ENCODE assay signal across 8 cellular contexts in the genomic region with DNA sequence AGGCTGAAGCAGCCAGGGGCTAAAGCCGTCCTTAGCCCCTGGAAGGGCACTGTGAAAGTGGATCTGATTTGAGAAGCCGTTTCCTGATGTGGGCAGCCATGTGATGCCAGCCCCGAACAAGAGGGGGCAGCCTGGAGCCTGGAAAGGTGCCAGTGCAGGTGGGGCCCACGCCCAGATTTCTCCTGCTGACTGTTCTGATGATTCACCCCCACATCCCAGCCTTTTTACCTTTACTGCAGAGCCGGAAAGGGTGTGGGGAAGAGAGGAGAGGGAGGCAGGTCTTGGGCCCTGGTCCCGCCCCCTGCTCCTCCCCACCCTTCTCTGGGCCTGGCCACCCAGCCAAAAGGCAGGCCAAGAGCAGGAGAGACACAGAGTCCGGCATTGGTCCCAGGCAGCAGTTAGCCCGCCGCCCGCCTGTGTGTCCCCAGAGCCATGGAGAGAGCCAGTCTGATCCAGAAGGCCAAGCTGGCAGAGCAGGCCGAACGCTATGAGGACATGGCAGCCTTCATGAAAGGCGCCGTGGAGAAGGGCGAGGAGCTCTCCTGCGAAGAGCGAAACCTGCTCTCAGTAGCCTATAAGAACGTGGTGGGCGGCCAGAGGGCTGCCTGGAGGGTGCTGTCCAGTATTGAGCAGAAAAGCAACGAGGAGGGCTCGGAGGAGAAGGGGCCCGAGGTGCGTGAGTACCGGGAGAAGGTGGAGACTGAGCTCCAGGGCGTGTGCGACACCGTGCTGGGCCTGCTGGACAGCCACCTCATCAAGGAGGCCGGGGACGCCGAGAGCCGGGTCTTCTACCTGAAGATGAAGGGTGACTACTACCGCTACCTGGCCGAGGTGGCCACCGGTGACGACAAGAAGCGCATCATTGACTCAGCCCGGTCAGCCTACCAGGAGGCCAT. TPM values are rescaled to one million over a fixed set of nuclear protein-coding genes. Genes with fewer than 3 reads are reported as not detected.
DNase-seq lines count a peak whose midpoint lies in the region; TF ChIP-seq lines count a peak whose summit lies in the region.

A gene (plus strand): TSS at position 369 of the 896 bp plus-strand sequence. CDS start 64 bp downstream, at position 433.

- DNase-seq in CD14-positive monocyte (ENCODE audit: low spot score) (no peak), astrocyte of the spinal cord (ENCODE audit: low read depth, low spot score) (no peak), lower leg skin (ENCODE audit: low spot score in 2 of 2) (peak; percentile 76 to 92), EL (no peak), mesenteric fat pad (ENCODE audit: low spot score) (no peak)
- DNase-seq in stimulated activated naive CD4-positive, alpha-beta T cell treated with Interleukin-2 at 50 U/mL for 16 hours (lab: John Stamatoyannopoulos, UW), result peak; percentile 21

- no peak within 1 kb of the TSS for H3K27ac ChIP-seq in HUES6 (ENCODE audit: low read depth, low read length)

- peaks cover 14% of the 10 kb centered on the region for H3K27me3 ChIP-seq in HUES6 (ENCODE audit: control insufficient read depth, insufficient read depth, low read length)

- peak; percentile 36; the same call in 1 of the 2 replicates for TF ChIP-seq POLR2A in Raji (IDR thresholded peaks at IDR 0.05; ENCODE audit: insufficient read depth, low read depth, low read length)
- TF ChIP-seq POLR2A in lower leg skin (IDR thresholded peaks at IDR 0.05), result no peak

- no peaks in the 10 kb centered on the region for H3K9me3 ChIP-seq in HUES6 (ENCODE audit: control insufficient read depth, insufficient read depth, low read depth, low read length)

- WGBS in lower leg skin, 2 donors, result 50 to 59% methylated on average over 29 to 37 of the region's 37 CpGs

- H3K36me3 Mint-ChIP-seq in CD14-positive monocyte, result peaks cover under 1 to 3% of the 10 kb centered on the region in 2 donors

- peaks cover 5 to 7% (median 6%) of the 10 kb centered on the region in 3 donors for H3K27me3 Mint-ChIP-seq in CD14-positive monocyte (ENCODE audit: low read depth in 3 of 3)

- intact Hi-C loops in CD14-positive monocyte (cut with micrococcal nuclease), result loop anchor here in 1 of 2 donors (5.0 kb wide), 1 partner anchor 36 kb away; a partner anchor contains a TSS
- intact Hi-C loops in lower leg skin (cut with DNase I; ENCODE audit: low total_unique reads), result no loop called here

- H3K4me1 ChIP-seq in HUES6 (ENCODE audit: control insufficient read depth, insufficient read depth, low read length), result peaks cover 36% of the 10 kb centered on the region

- peak within 1 kb of the TSS; percentile 31 to 96 for H3K4me3 Mint-ChIP-seq in CD14-positive monocyte

- TF ChIP-seq CTCF in CD14-positive monocyte (IDR thresholded peaks at IDR 0.05), result peak; percentile 22
- TF ChIP-seq CTCF in astrocyte of the spinal cord (IDR thresholded peaks at IDR 0.05; ENCODE audit: low read depth, low read length), result peak; percentile 30
- TF ChIP-seq CTCF in lower leg skin (IDR thresholded peaks at IDR 0.05), result no peak

- no peaks in the 10 kb centered on the region for H3K36me3 ChIP-seq in HUES6 (ENCODE audit: control insufficient read depth, insufficient read depth, low read length)

- H3K4me1 Mint-ChIP-seq in CD14-positive monocyte, result peaks cover 28% of the 10 kb centered on the region

- H3K4me3 ChIP-seq in HUES6 (ENCODE audit: low read depth, low read length) (peak within 1 kb of the TSS; percentile 80), astrocyte of the spinal cord (ENCODE audit: low read depth, low read length) (no peak within 1 kb of the TSS), lower leg skin (ENCODE audit: low read depth, poor library complexity, severe bottlenecking) (peak within 1 kb of the TSS; percentile 62)

- H3K9me3 Mint-ChIP-seq in CD14-positive monocyte, result peaks cover 0 to 2% (median 0%) of the 10 kb centered on the region in 7 donors

- H3K27ac Mint-ChIP-seq in CD14-positive monocyte, result no peak within 1 kb of the TSS

- in situ Hi-C loops in astrocyte of the spinal cord (cut with HindIII; ENCODE audit: low sequenced_read_pairs), result no loop called here

- peak within 1 kb of the TSS; percentile 87 for H3K9ac ChIP-seq in HUES6 (ENCODE audit: low read length)

RNA-seq across cellular contexts. Expression of the gene that starts here (rescaled TPM):
- not detected for polyA plus RNA-seq in CD14-positive monocyte
- total RNA-seq in lower leg skin (1,000 to 10,000 TPM in 1 of 4 donors, 100 to 1,000 TPM in 3; 755 to 1,044 (median 948) TPM), mesenteric fat pad (1.3 TPM)

Comparison
In these comparisons a context has a peak if more than half of its experiments do, and no peak if none do; other contexts are left out.
1. RNA of the gene that starts here (total RNA-seq): 755 to 1,044 TPM in lower leg skin; 1.3 TPM in mesenteric fat pad (single experiment); every median in the first group is over 100 times any median in the second.
2. DNase-seq: peak in lower leg skin (2 of 2) and stimulated activated naive CD4-positive, alpha-beta T cell treated with Interleukin-2 at 50 U/mL for 16 hours (single experiment); none in CD14-positive monocyte (single experiment), astrocyte of the spinal cord (single experiment), EL (single experiment) and mesenteric fat pad (single experiment).
3. CTCF ChIP-seq: peak in CD14-positive monocyte (single experiment) and astrocyte of the spinal cord (single experiment); none in lower leg skin (0 of 3).